ENCODE assay signal across 13 cellular contexts in the genomic region with DNA sequence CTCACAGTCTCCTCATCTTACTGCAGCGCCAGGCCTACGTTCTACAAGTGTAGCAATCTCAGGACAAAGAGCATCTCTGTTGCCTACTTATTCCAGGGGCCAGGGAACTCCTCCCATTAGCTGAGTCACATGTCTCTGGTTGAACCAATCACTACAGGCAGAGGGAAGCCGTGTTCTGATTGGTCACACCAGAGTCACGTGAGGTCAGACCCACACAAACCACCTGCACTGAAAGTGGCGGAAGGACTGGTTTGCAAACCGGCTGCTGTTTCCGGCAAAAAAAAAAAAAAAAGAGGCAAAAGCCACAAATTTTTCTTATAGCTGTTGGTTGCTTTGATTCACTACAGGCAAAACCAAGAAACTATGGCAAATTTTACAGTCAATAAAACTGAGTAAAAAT. TPM values are rescaled to one million over a fixed set of nuclear protein-coding genes. Genes with fewer than 3 reads are reported as not detected.
A peak's percentile ranks its signal among the peaks of the same experiment; 100 is the strongest.
DNase-seq lines count a peak whose midpoint lies in the region; ATAC-seq and TF ChIP-seq lines count a peak whose summit lies in the region.
"Had no signal": no experiment of that assay in that cellular context is flagged by ENCODE, and none has a peak within 500 bp of the region (broad histone marks: within the 10 kb centered on the region; RNA-seq: fewer than 3 reads in every experiment).

No MANE protein-coding gene starts in this region.

- no peak overlapping the region for H3K27ac ChIP-seq in endodermal cell (ENCODE audit: low read depth, low read length)
- H3K27ac ChIP-seq: BLaER1, KMS-11, suprapubic skin had no signal

- no peaks in the 10 kb centered on the region for H3K36me3 ChIP-seq in BE2C
- H3K36me3 ChIP-seq in endodermal cell (ENCODE audit: control insufficient read depth, insufficient read depth, low read length): no peaks in the 10 kb centered on the region
- H3K36me3 ChIP-seq: BLaER1, suprapubic skin had no signal

- H3K4me1 ChIP-seq in BE2C (no peaks in the 10 kb centered on the region), endodermal cell (ENCODE audit: control insufficient read depth, insufficient read depth, low read length) (no peaks in the 10 kb centered on the region)
- H3K4me1 ChIP-seq: BLaER1, suprapubic skin had no signal

- H3K27ac Mint-ChIP-seq in endodermal cell (no peak overlapping the region), mesothelial cell of epicardium (no peak overlapping the region)

- no peaks in the 10 kb centered on the region for H3K9me3 ChIP-seq in BE2C
- peaks cover 4% of the 10 kb centered on the region for H3K9me3 ChIP-seq in endodermal cell (ENCODE audit: control insufficient read depth, low read length)
- H3K9me3 ChIP-seq: suprapubic skin had no signal

- H3K9me3 Mint-ChIP-seq in endodermal cell (peaks cover 32% of the 10 kb centered on the region), mesothelial cell of epicardium (peaks cover 3% of the 10 kb centered on the region)

- H3K9ac ChIP-seq in endodermal cell (ENCODE audit: extremely low read depth, low read length, poor library complexity, severe bottlenecking): no peak overlapping the region
- H3K9ac ChIP-seq: BLaER1, KMS-11 had no signal

- H3K27me3 Mint-ChIP-seq in endodermal cell (ENCODE audit: insufficient read depth) (no peaks in the 10 kb centered on the region), mesothelial cell of epicardium (ENCODE audit: low read depth) (no peaks in the 10 kb centered on the region)

- H3K27me3 ChIP-seq in BE2C: no peaks in the 10 kb centered on the region
- H3K27me3 ChIP-seq in endodermal cell (ENCODE audit: control insufficient read depth, insufficient read depth, low read length, poor library complexity, severe bottlenecking): no peaks in the 10 kb centered on the region
- H3K27me3 ChIP-seq: BLaER1, suprapubic skin had no signal

- no peak for ATAC-seq in HG03571 (IDR thresholded peaks at IDR 0.05; ENCODE audit: unreplicated experiment)
- no peak for ATAC-seq in GM18873 (IDR thresholded peaks at IDR 0.05; ENCODE audit: low FRiP score, unreplicated experiment)

- DNase-seq in BE2C (peak; percentile 63), HT1080 (ENCODE audit: low read depth) (peak; percentile 47), endodermal cell (peak; percentile 53), mesothelial cell of epicardium (ENCODE audit: low spot score in 2 of 2, unreplicated experiment in 2 of 2) (no peak), anterior cingulate cortex (lab: John Stamatoyannopoulos, UW) (no peak)
- peak; percentile 48 for DNase-seq in activated CD4-positive, alpha-beta T cell treated with anti-CD3 and anti-CD28 coated beads for 48 hours
- DNase-seq: NCI-H526 treated with DMSO at 0.1 percent for 48 hours had no signal

- H3K4me1 Mint-ChIP-seq in endodermal cell: no peaks in the 10 kb centered on the region
- no peaks in the 10 kb centered on the region for H3K4me1 Mint-ChIP-seq in mesothelial cell of epicardium

- H3K36me3 Mint-ChIP-seq in endodermal cell (ENCODE audit: low read depth) (no peaks in the 10 kb centered on the region), mesothelial cell of epicardium (no peaks in the 10 kb centered on the region)

- H3K4me3 Mint-ChIP-seq in endodermal cell: no peak overlapping the region
- no peak overlapping the region for H3K4me3 Mint-ChIP-seq in mesothelial cell of epicardium

- no peak for TF ChIP-seq CTCF in BE2C (IDR thresholded peaks at IDR 0.05; ENCODE audit: low read depth, low read length)
- TF ChIP-seq CTCF in endodermal cell (conservative IDR thresholded peaks at IDR 0.05): no peak
- TF ChIP-seq CTCF in mesothelial cell of epicardium (IDR thresholded peaks at IDR 0.05; ENCODE audit: unreplicated experiment): no peak

- H3K4me3 ChIP-seq in BE2C (ENCODE audit: low read depth, low read length): no peak overlapping the region
- no peak overlapping the region for H3K4me3 ChIP-seq in endodermal cell (ENCODE audit: low read length)
- H3K4me3 ChIP-seq: BLaER1, smooth muscle cell, suprapubic skin had no signal

- 67 to 74% methylated on average over 7 of the region's 7 CpGs for WGBS in endodermal cell (ENCODE audit: insufficient coverage in 1 of 2, insufficient read length in 1 of 2), 2 experiments

RNA-seq across cellular contexts. Expression of a gene that starts 21.9 kb away (rescaled TPM):
- polyA plus RNA-seq in BE2C (2012; ENCODE audit: insufficient read depth, insufficient read length, low read depth): 33.9 TPM
- 23.5 and 30.6 TPM in 2 replicates for total RNA-seq in HT1080 (2014; rRNA removed; shearing (Covaris generic))
- 67.9 and 81.8 TPM in 2 replicates for polyA plus RNA-seq in HT1080 (2015; cell fraction: cytosol; rRNA removed)
- 112 and 122 TPM in 2 replicates for polyA plus RNA-seq in HT1080 (2015; cell fraction: nucleus; rRNA removed)
- total RNA-seq in endodermal cell: 10 to 100 TPM; 76.2 to 92.4 TPM
- polyA plus RNA-seq in endodermal cell (2013, experiment 1 of 2): 75.7 TPM
- 76.1 TPM for polyA plus RNA-seq in endodermal cell (2013, experiment 2 of 2)
- 54.7 to 57.1 TPM (median 55.2 TPM) in 3 replicates for total RNA-seq in mesothelial cell of epicardium

Comparison
In these comparisons a context has a peak if more than half of its experiments do, and no peak if none do; other contexts are left out.
1. DNase-seq: peak in BE2C (single experiment), HT1080 (single experiment), activated CD4-positive, alpha-beta T cell treated with anti-CD3 and anti-CD28 coated beads for 48 hours (single experiment) and endodermal cell (single experiment); none in mesothelial cell of epicardium (0 of 2) and anterior cingulate cortex (0 of 58).